Comparison of ENCODE assay signal across 8 cellular contexts in the genomic region with DNA sequence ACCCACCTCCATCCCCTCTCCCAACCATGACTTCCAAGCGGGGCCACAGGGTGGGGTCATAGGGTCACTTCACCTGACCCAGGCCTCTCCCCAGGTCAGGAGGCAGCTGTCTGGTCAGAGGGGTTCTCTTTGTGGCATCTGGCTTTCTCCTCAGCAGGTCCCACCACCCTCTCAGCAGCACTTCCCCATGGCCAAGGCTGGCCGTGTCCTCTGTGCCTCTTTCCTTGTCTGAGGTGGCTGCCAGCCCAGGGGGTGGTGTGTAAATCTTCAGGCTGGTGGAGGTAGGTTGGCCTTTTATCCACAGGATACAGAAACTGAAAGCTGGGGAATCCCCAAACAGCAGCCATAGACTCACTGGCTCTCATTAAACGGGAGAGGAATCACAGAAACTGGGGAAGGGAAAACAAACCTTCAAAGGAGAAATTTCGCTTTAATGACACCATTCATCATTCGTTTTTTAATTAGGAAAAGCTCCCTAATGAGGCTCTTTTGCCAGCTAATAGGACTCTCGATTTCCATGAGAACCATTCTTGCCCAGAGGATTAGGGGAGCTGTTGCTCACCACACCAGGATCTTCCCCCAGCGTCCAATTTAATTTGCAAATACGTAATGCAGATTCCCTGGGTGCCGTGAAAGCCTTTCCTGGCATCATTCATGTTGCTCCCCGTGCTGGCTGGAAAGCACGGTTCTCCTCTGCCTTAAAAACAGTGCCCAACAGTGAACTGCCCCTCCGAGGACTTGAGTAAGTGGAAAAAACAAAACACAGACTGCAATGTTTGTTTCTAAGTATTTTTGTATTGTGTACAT. TPM values are rescaled to one million over a fixed set of nuclear protein-coding genes. Genes with fewer than 3 reads are reported as not detected.
A peak's percentile ranks its signal among the peaks of the same experiment; 100 is the strongest.
DNase-seq lines count a peak whose midpoint lies in the region; ATAC-seq and TF ChIP-seq lines count a peak whose summit lies in the region.

No MANE protein-coding gene starts in this region.

- no peaks in the 10 kb centered on the region for H3K27me3 ChIP-seq in WERI-Rb-1 (ENCODE audit: insufficient read depth, low read depth, severe bottlenecking)
- H3K27me3 ChIP-seq in skeletal muscle satellite cell (ENCODE audit: control insufficient read depth, insufficient read depth, low read length): no peaks in the 10 kb centered on the region

- peak overlapping the region; percentile 11; the same call in 1 of the 2 replicates for H3K27ac ChIP-seq in HEK293 (ENCODE audit: extremely low read depth, low read depth, low read length)
- 0 out of 2 replicates have a peak overlapping the region, but pooled peaks have one; percentile 20 for H3K27ac ChIP-seq in WERI-Rb-1

- peaks cover 0 to 10% of the 10 kb centered on the region in 2 experiments; a peak in 2 of 3 replicates for H3K36me3 ChIP-seq in HEK293 (ENCODE audit: control insufficient read depth in 2 of 2, insufficient read depth in 1 of 2, low read length in 2 of 2)
- H3K36me3 ChIP-seq in WERI-Rb-1: peaks cover 25% of the 10 kb centered on the region
- H3K36me3 ChIP-seq in skeletal muscle satellite cell (ENCODE audit: insufficient read depth, low read length): no peaks in the 10 kb centered on the region

- POLR2A ChIA-PET in HEK293 (lab: Yijun Ruan, JAX): no interaction called here

- H3K4me2 ChIP-seq in skeletal muscle satellite cell (ENCODE audit: low read length): peak overlapping the region; percentile 77

- DNase-seq in WERI-Rb-1 (no peak), epidermal melanocyte (ENCODE audit: insufficient read length, low spot score) (no peak), NCI-H128 (lab: John Stamatoyannopoulos, UW; ENCODE audit: unreplicated experiment) (no peak)

- H3K4me3 ChIP-seq in HEK293 (ENCODE audit: low read depth, low read length): no peak overlapping the region
- H3K4me3 ChIP-seq in WERI-Rb-1 (ENCODE audit: low read depth, low read length): no peak overlapping the region
- peak overlapping the region; percentile 50 for H3K4me3 ChIP-seq in skeletal muscle satellite cell (ENCODE audit: low read length)

- H3K4me1 ChIP-seq in HEK293 (ENCODE audit: control insufficient read depth, insufficient read depth, low read length) (no peaks in the 10 kb centered on the region), skeletal muscle satellite cell (ENCODE audit: control insufficient read depth, insufficient read depth, low read length) (peaks cover 10% of the 10 kb centered on the region)

- TF ChIP-seq CTCF in HEK293 (tag by site-specific recombination; IDR thresholded peaks at IDR 0.05): no peak
- no peak for TF ChIP-seq CTCF in WERI-Rb-1 (IDR thresholded peaks at IDR 0.05; ENCODE audit: low read depth, low read length)

- ATAC-seq in esophagus mucosa (peak; percentile 20), HG02759 (IDR thresholded peaks at IDR 0.05; ENCODE audit: unreplicated experiment) (no peak), HG03565 (IDR thresholded peaks at IDR 0.05; ENCODE audit: unreplicated experiment) (no peak)

- H3K9me3 ChIP-seq in HEK293 (ENCODE audit: control insufficient read depth, insufficient read depth, low read depth, low read length) (no peaks in the 10 kb centered on the region), WERI-Rb-1 (ENCODE audit: severe bottlenecking) (no peaks in the 10 kb centered on the region), skeletal muscle satellite cell (replicated peaks; ENCODE audit: low read length) (no peaks in the 10 kb centered on the region)

- CTCF ChIA-PET in HEK293 (lab: Yijun Ruan, JAX): interaction anchor here (0.5 to 2.8 kb wide), 3 partner anchors 71 to 101 kb away, joined by 3 to 16 read pairs (median 5); no protein-coding TSS in a partner anchor

- H3K9ac ChIP-seq in skeletal muscle satellite cell (ENCODE audit: low read depth, low read length): peak overlapping the region; percentile 28

TF ChIP-seq in HEK293, 187 proteins besides CTCF, POLR2A, EP300 and RAD21:
- TF ChIP-seq ZIC2 (tag by site-specific recombination; IDR thresholded peaks at IDR 0.05): peak; percentile 62
- TF ChIP-seq GLIS1 (tag by site-specific recombination; IDR thresholded peaks at IDR 0.05): peak; percentile 82
- TF ChIP-seq ZBTB48 (tag by site-specific recombination; IDR thresholded peaks at IDR 0.05): no peak

RNA-seq across cellular contexts. Expression of gene C17orf75, which starts 18.0 kb away (rescaled TPM):
- 11.6 TPM for total RNA-seq in esophagus mucosa
- total RNA-seq in skeletal muscle satellite cell (2012; rRNA removed): 7.6 and 10.6 TPM in 2 replicates

RNA-seq across cellular contexts. Expression of gene ZNF207, which starts 26.0 kb away (rescaled TPM):
- 131 TPM for total RNA-seq in esophagus mucosa
- total RNA-seq in skeletal muscle satellite cell (2012; rRNA removed): 127 and 135 TPM in 2 replicates

RNA-seq across cellular contexts. Expression of gene RHBDL3, which starts 58.4 kb away (rescaled TPM):
- total RNA-seq in esophagus mucosa: 0.08 TPM
- total RNA-seq in skeletal muscle satellite cell (2012; rRNA removed): not detected in 2 replicates
